ENCODE assay signal across 1 cellular context in genomic region chr12:66735275-66735674, GRCh38.
TF ChIP-seq lines count a peak whose summit lies in the region.

No MANE protein-coding gene starts in this region.

TF ChIP-seq in GM23338, 12 proteins besides CTCF, POLR2A, EP300 and RAD21 (continued from another document):
- TF ChIP-seq REST (IDR thresholded peaks at IDR 0.05; ENCODE audit: unreplicated experiment) (no peak), POLR2AphosphoS5 (IDR thresholded peaks at IDR 0.05; ENCODE audit: low read depth) (no peak), ZNF114 (CRISPR knock-in tag; IDR thresholded peaks at IDR 0.05) (no peak), ETS1 (IDR thresholded peaks at IDR 0.05) (no peak), JUNB (IDR thresholded peaks at IDR 0.05; ENCODE audit: unreplicated experiment) (no peak), CREB1 (CRISPR knock-in tag; IDR thresholded peaks at IDR 0.05; ENCODE audit: low read depth) (no peak), ZNF462 (CRISPR knock-in tag; IDR thresholded peaks at IDR 0.05) (no peak)
